8 cellular contexts compared by ENCODE assay signal in the genomic region with DNA sequence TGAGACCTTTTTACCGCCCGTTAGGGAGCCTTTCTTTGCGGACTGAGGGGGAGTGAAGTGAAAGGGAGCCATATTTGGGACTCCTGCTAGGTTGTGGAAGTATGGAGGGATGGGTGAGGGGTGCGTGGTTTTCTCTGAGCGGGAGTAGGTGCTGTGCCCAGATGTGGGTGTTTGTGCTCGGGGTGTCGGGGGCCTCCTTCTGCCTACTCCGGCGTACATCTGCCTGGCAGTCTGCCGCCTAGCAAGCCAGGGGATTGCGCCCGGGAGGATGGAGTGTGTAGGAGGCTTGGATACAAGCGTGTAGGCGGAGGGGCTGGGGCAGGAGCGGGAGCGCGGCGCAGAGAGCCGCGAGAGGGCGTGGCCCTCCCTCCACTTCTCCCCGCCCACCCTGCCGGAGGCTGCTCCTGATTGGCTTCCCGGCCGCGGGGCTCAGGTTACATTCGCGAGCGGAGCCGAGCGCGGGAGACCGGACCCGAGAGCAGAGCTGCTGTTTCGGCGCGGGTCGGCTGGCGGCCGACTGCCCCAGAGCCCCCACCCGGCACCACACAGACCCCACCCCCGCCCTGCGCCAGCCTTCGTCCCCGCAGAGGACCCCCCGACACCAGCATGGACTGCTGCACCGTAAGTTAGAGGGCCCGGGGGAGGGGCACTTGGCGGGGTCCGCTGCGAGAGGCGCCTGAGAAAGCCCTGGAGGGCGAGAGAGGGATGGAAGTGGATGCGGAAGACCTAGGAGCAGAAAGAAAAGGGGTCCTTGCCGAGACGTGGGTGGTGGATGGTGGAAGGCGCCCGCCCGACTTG. TPM values are rescaled to one million over a fixed set of nuclear protein-coding genes. Genes with fewer than 3 reads are reported as not detected.
DNase-seq lines count a peak whose midpoint lies in the region; ATAC-seq and TF ChIP-seq lines count a peak whose summit lies in the region.

A gene (plus strand): TSS at position 464 of the 798 bp plus-strand sequence. CDS start 143 bp downstream, at position 607.

- peaks cover 19% of the 10 kb centered on the region for H3K4me1 Mint-ChIP-seq in activated B cell treated with CpG ODN at 0.5 μM for 24 hours

- DNase-seq in AG04449 (ENCODE audit: low read depth, low spot score) = no peak
- peak; percentile 93 for DNase-seq in NCI-H2196 treated with DMSO at 0.1 percent for 48 hours (lab: John Stamatoyannopoulos, UW; ENCODE audit: unreplicated experiment)
- peak; percentile 75 for DNase-seq in activated B cell treated with CpG ODN at 0.5 μM for 24 hours
- DNase-seq in caudate nucleus (lab: John Stamatoyannopoulos, UW) = peak in 55 of 61 donors; percentile 10 to 91 (median 73)
- DNase-seq in islet precursor cell = peak; percentile 97
- DNase-seq in stimulated activated CD4-positive, alpha-beta T cell treated with anti-CD3 and anti-CD28 coated beads, Interleukin-12 subunit alpha, Interleukin-12 subunit beta, amount 100 ng/mL, for 4 hours = peak; percentile 79

- TF ChIP-seq CTCF in AG04449 (IDR thresholded peaks at IDR 0.05; ENCODE audit: insufficient read depth, low read length, missing control alignments) (no peak), activated B cell treated with CpG ODN at 0.5 μM for 24 hours (IDR thresholded peaks at IDR 0.05) (no peak)

- intact Hi-C loops in activated B cell treated with CpG ODN at 0.5 μM for 24 hours (cut with micrococcal nuclease) = loop anchor here (1.0 kb wide), 5 partner anchors 8 to 70 kb away; a partner anchor contains a TSS

- peak within 1 kb of the TSS; percentile 60 for H3K4me3 ChIP-seq in AG04449 (ENCODE audit: low read depth, low read length)

- H3K27ac ChIP-seq in caudate nucleus (ENCODE audit: low read depth, low read length) = peak within 1 kb of the TSS; percentile 82

- H3K9me3 Mint-ChIP-seq in activated B cell treated with CpG ODN at 0.5 μM for 24 hours = no peaks in the 10 kb centered on the region

- H3K4me3 Mint-ChIP-seq in activated B cell treated with CpG ODN at 0.5 μM for 24 hours = peak within 1 kb of the TSS; percentile 83

- H3K27ac Mint-ChIP-seq in activated B cell treated with CpG ODN at 0.5 μM for 24 hours = no peak within 1 kb of the TSS

- ATAC-seq in GM18907 (IDR thresholded peaks at IDR 0.05; ENCODE audit: unreplicated experiment) (peak; percentile 97), HG03135 (IDR thresholded peaks at IDR 0.05; ENCODE audit: unreplicated experiment) (peak; percentile 98), activated B cell treated with CpG ODN at 0.5 μM for 24 hours (ENCODE audit: low read depth) (peak; percentile 98)

- no peaks in the 10 kb centered on the region for H3K36me3 Mint-ChIP-seq in activated B cell treated with CpG ODN at 0.5 μM for 24 hours (ENCODE audit: low read depth)

- CTCF ChIA-PET in AG04449 (lab: Yijun Ruan, JAX) = interaction anchor here (1.0 to 3.0 kb wide), 7 partner anchors 9 to 70 kb away, joined by 3 to 15 read pairs (median 5); no protein-coding TSS in a partner anchor
- CTCF ChIA-PET in activated B cell treated with CpG ODN at 0.5 μM for 24 hours (lab: Charles Lee) = interaction anchor here (2.7 kb wide), 1 partner anchor 69 kb away, joined by 15 read pairs; no protein-coding TSS in a partner anchor

- POLR2A ChIA-PET in AG04449 (lab: Yijun Ruan, JAX) = no interaction called here
- POLR2A ChIA-PET in activated B cell treated with CpG ODN at 0.5 μM for 24 hours (lab: Charles Lee) = interaction anchor here (1.3 to 2.0 kb wide), 2 partner anchors 60 to 66 kb away, joined by 5 to 9 read pairs; a partner anchor contains a TSS

- no peaks in the 10 kb centered on the region for H3K27me3 Mint-ChIP-seq in activated B cell treated with CpG ODN at 0.5 μM for 24 hours

RNA-seq across cellular contexts. Expression of the gene that starts here (rescaled TPM):
- 0.69 and 1.0 TPM in 2 replicates for total RNA-seq in activated B cell treated with CpG ODN at 0.5 μM for 24 hours
